In the genomic region with DNA sequence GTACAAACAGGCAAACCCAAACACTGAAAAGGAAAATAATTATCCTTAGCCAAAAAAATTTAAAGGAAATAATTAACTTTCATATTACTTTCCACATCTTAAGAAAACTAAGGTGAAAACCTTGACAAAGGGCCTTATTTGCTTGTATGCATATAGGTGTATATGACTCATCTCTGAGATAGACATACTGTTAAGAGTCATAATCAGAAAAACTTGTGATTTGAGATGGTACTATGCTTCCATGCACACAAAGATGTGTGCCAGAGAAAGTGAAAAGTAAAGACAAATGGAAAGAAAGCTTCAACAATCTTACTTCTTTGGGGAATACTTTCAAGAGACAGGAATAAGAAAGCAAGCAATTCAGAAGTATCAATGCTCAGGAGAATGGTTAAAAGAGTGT, we compare ENCODE assay signal across 35 cellular contexts. TPM values are rescaled to one million over a fixed set of nuclear protein-coding genes. Genes with fewer than 3 reads are reported as not detected.
"Had no signal": no experiment of that assay in that cellular context is flagged by ENCODE, and none has a peak within 500 bp of the region (broad histone marks: within the 10 kb centered on the region; RNA-seq: fewer than 3 reads in every experiment).

No MANE protein-coding gene starts in this region.

- H3K27me3 ChIP-seq: SJCRH30 had no signal

- H3K9ac ChIP-seq: KMS-11 had no signal

- H3K4me2 ChIP-seq: KMS-11 had no signal

- H3K4me3 ChIP-seq: SJCRH30, SK-N-MC had no signal

- H3K9me3 Mint-ChIP-seq: activated CD4-positive, alpha-beta memory T cell treated with anti-CD3 and anti-CD28 coated beads, Interleukin-2, amount 10 ng/mL, durations not matched to agents 7 days and 5 days; activated naive CD4-positive, alpha-beta T cell treated with anti-CD3 and anti-CD28 coated beads, Interleukin-2, amount 10 ng/mL, durations not matched to agents 7 days and 5 days; activated naive CD8-positive, alpha-beta T cell treated with anti-CD3 and anti-CD28 coated beads, Interleukin-2, amount 50 U/mL, for 24 hours; T-cell had no signal

- H3K36me3 Mint-ChIP-seq: activated CD8-positive, alpha-beta memory T cell treated with anti-CD3 and anti-CD28 coated beads, Interleukin-2, amount 10 ng/mL, durations not matched to agents 7 days and 5 days; activated naive CD4-positive, alpha-beta T cell treated with anti-CD3 and anti-CD28 coated beads, Interleukin-2, amount 10 ng/mL, durations not matched to agents 7 days and 5 days; activated naive CD8-positive, alpha-beta T cell; brain; T-cell had no signal

- H3K4me1 Mint-ChIP-seq: activated CD4-positive, alpha-beta memory T cell treated with anti-CD3 and anti-CD28 coated beads, Interleukin-2, amount 10 ng/mL, durations not matched to agents 7 days and 5 days; activated CD8-positive, alpha-beta memory T cell treated with anti-CD3 and anti-CD28 coated beads, Interleukin-2, amount 10 ng/mL, durations not matched to agents 7 days and 5 days; T-helper 17 cell had no signal

- DNase-seq: activated CD4-positive, alpha-beta memory T cell treated with anti-CD3 and anti-CD28 coated beads, Interleukin-2, amount 10 ng/mL, durations not matched to agents 7 days and 5 days; activated CD4-positive, alpha-beta T cell treated with anti-CD3 and anti-CD28 coated beads for 1 hour; activated CD4-positive, alpha-beta T cell treated with anti-CD3 and anti-CD28 coated beads for 48 hours; activated CD4-positive, CD25-positive, alpha-beta regulatory T cell; activated CD8-positive, alpha-beta memory T cell treated with anti-CD3 and anti-CD28 coated beads for 24 hours; activated CD8-positive, alpha-beta memory T cell treated with anti-CD3 and anti-CD28 coated beads, Interleukin-2, amount 10 ng/mL, durations not matched to agents 7 days and 5 days; activated CD8-positive, alpha-beta memory T cell treated with anti-CD3 and anti-CD28 coated beads, Interleukin-2, amount 50 U/mL, for 48 hours; activated effector memory CD4-positive, alpha-beta T cell treated with Interleukin-2 at 50 U/mL for 16 hours; activated naive CD4-positive, alpha-beta T cell treated with anti-CD3 and anti-CD28 coated beads, Interleukin-2, amount 10 ng/mL, durations not matched to agents 7 days and 5 days; activated naive CD8-positive, alpha-beta T cell treated with anti-CD3 and anti-CD28 coated beads, Interleukin-2, amount 50 U/mL, for 24 hours; activated T-cell treated with anti-CD3 and anti-CD28 coated beads, Interleukin-2, amount 50 U/mL, for 48 hours; anterior cingulate cortex; central memory CD4-positive, alpha-beta T cell; MM.1S; MV-4-11; NCI-H1092; NCI-H1436 treated with DMSO at 0.1 percent for 48 hours; NCI-H1694 treated with DMSO at 0.1 percent for 48 hours; NCI-H2029; NCI-H2171 treated with DMSO at 0.1 percent for 48 hours; NCI-H226; NCI-H446 treated with DMSO at 0.1 percent for 48 hours; NCI-H524; SHP77; SJCRH30; T-cell; T-helper 17 cell; T-helper 9 cell; WERI-Rb-1 had no signal

- H3K36me3 ChIP-seq: SJCRH30, WERI-Rb-1 had no signal

- H3K4me3 Mint-ChIP-seq: activated CD4-positive, alpha-beta memory T cell treated with anti-CD3 and anti-CD28 coated beads, Interleukin-2, amount 10 ng/mL, durations not matched to agents 7 days and 5 days; activated CD8-positive, alpha-beta memory T cell treated with anti-CD3 and anti-CD28 coated beads, Interleukin-2, amount 10 ng/mL, durations not matched to agents 7 days and 5 days; activated naive CD4-positive, alpha-beta T cell treated with anti-CD3 and anti-CD28 coated beads, Interleukin-2, amount 10 ng/mL, durations not matched to agents 7 days and 5 days; activated naive CD8-positive, alpha-beta T cell; activated naive CD8-positive, alpha-beta T cell treated with anti-CD3 and anti-CD28 coated beads, Interleukin-2, amount 50 U/mL, for 24 hours; T-cell; T-helper 17 cell had no signal

- H3K9me3 ChIP-seq: SJCRH30 had no signal

- H3K27ac ChIP-seq: KMS-11, SJCRH30, SK-N-MC, WERI-Rb-1 had no signal

- FAIRE-seq: colon had no signal

- H3K27ac Mint-ChIP-seq: activated CD4-positive, alpha-beta memory T cell treated with anti-CD3 and anti-CD28 coated beads, Interleukin-2, amount 10 ng/mL, durations not matched to agents 7 days and 5 days; activated CD8-positive, alpha-beta memory T cell treated with anti-CD3 and anti-CD28 coated beads, Interleukin-2, amount 10 ng/mL, durations not matched to agents 7 days and 5 days; activated naive CD4-positive, alpha-beta T cell treated with anti-CD3 and anti-CD28 coated beads, Interleukin-2, amount 10 ng/mL, durations not matched to agents 7 days and 5 days; activated naive CD8-positive, alpha-beta T cell; activated naive CD8-positive, alpha-beta T cell treated with anti-CD3 and anti-CD28 coated beads, Interleukin-2, amount 50 U/mL, for 24 hours; brain; T-cell; T-helper 17 cell had no signal

- ATAC-seq: activated CD8-positive, alpha-beta memory T cell treated with anti-CD3 and anti-CD28 coated beads, Interleukin-2, amount 10 ng/mL, durations not matched to agents 7 days and 5 days; activated naive CD8-positive, alpha-beta T cell treated with anti-CD3 and anti-CD28 coated beads, Interleukin-2, amount 50 U/mL, for 24 hours; Panc1; T-cell; T-helper 17 cell had no signal

- H3K4me1 ChIP-seq: SJCRH30 had no signal

RNA-seq across cellular contexts. Expression of a gene that starts 3.3 kb away (rescaled TPM):
- total RNA-seq: activated CD4-positive, alpha-beta memory T cell treated with anti-CD3 and anti-CD28 coated beads, Interleukin-2, amount 10 ng/mL, durations not matched to agents 7 days and 5 days; T-helper 17 cell had no signal
